18 cellular contexts compared by ENCODE assay signal in genomic region chr2:50065845-50066244, GRCh38.
"Had no signal": no experiment of that assay in that cellular context is flagged by ENCODE, and none has a peak within 500 bp of the region (broad histone marks: within the 10 kb centered on the region; RNA-seq: fewer than 3 reads in every experiment).

No MANE protein-coding gene starts in this region.

- DNase-seq: activated CD4-positive, alpha-beta T cell treated with anti-CD3 and anti-CD28 coated beads for 4 hours; activated CD8-positive, alpha-beta memory T cell treated with anti-CD3 and anti-CD28 coated beads, Interleukin-2, amount 50 U/mL, for 4 hours; activated CD8-positive, alpha-beta T cell treated with anti-CD3 and anti-CD28 coated beads for 36 hours; activated naive CD4-positive, alpha-beta T cell treated with anti-CD3 and anti-CD28 coated beads, Interleukin-2, amount 50 U/mL, for 16 hours; aorta; Karpas-422; MM.1S; NCI-H1930; NCI-H2171; NCI-H226; NCI-H526; NCI-H774; RPMI8226; SHP77 had no signal

- H3K4me1 ChIP-seq: breast epithelium, SJSA1 had no signal

- H3K4me3 ChIP-seq: breast epithelium, SJSA1 had no signal

- H3K9me3 ChIP-seq: breast epithelium, SJSA1 had no signal

- H3K36me3 ChIP-seq: breast epithelium, SJSA1 had no signal

- H3K27ac ChIP-seq: breast epithelium, SJSA1 had no signal

- ATAC-seq: activated CD4-positive, CD25-positive, alpha-beta regulatory T cell treated with anti-CD3 and anti-CD28 coated beads, Interleukin-2, amount 50 U/mL, for 24 hours; activated CD8-positive, alpha-beta T cell treated with anti-CD3 and anti-CD28 coated beads for 36 hours; Panc1 had no signal

- H3K27me3 ChIP-seq: breast epithelium, SJSA1 had no signal
